In the genomic region with DNA sequence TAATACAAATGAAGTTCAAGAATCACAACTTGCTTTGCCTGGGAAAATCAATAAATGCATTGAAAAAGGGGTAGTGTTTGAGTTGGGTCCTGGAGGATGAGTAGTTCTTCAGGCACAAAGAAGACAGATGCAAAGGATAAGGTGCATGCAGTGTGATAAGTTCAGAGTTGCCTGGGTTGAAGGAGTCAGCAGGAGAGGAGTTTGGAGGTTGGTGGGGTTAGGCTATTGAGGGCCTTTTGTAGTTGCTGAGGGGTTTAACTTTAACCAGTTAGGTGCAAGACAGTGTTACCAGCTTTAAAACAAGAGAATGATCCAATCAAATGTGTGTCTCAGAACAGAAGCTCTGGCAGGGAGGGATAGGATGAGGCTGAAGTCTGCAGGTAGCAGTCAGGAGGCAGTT, we compare ENCODE assay signal across 20 cellular contexts. TPM values are rescaled to one million over a fixed set of nuclear protein-coding genes. Genes with fewer than 3 reads are reported as not detected.
A peak's percentile ranks its signal among the peaks of the same experiment; 100 is the strongest.
DNase-seq lines count a peak whose midpoint lies in the region; ATAC-seq and TF ChIP-seq lines count a peak whose summit lies in the region.
"Had no signal": no experiment of that assay in that cellular context is flagged by ENCODE, and none has a peak within 500 bp of the region (broad histone marks: within the 10 kb centered on the region; RNA-seq: fewer than 3 reads in every experiment).

No MANE protein-coding gene starts in this region.

- H3K9me3 Mint-ChIP-seq in activated naive CD8-positive, alpha-beta T cell treated with anti-CD3 and anti-CD28 coated beads, Interleukin-2, amount 10 ng/mL, durations not matched to agents 7 days and 5 days, result no peaks in the 10 kb centered on the region
- H3K9me3 Mint-ChIP-seq in activated naive CD8-positive, alpha-beta T cell treated with anti-CD3 and anti-CD28 coated beads, Interleukin-2, amount 50 U/mL, for 24 hours, result no peaks in the 10 kb centered on the region
- H3K9me3 Mint-ChIP-seq in WTC11, result no peaks in the 10 kb centered on the region
- H3K9me3 Mint-ChIP-seq: activated T-cell treated with anti-CD3 and anti-CD28 coated beads, Interleukin-2, amount 50 U/mL, for 4 hours; naive B cell had no signal

- H3K27ac ChIP-seq in KOPT-K1 (ENCODE audit: low read depth, low read length, poor library complexity, severe bottlenecking) (peak overlapping the region; percentile 40), coronary artery (no peak overlapping the region)
- H3K27ac ChIP-seq: body of pancreas, epithelial cell of prostate, left lung, RWPE1 had no signal

- H3K27ac Mint-ChIP-seq in activated naive CD8-positive, alpha-beta T cell treated with anti-CD3 and anti-CD28 coated beads, Interleukin-2, amount 10 ng/mL, durations not matched to agents 7 days and 5 days, result peak overlapping the region; percentile 22
- no peak overlapping the region for H3K27ac Mint-ChIP-seq in activated naive CD8-positive, alpha-beta T cell treated with anti-CD3 and anti-CD28 coated beads, Interleukin-2, amount 50 U/mL, for 24 hours
- H3K27ac Mint-ChIP-seq in WTC11, result no peak overlapping the region

- no peak for ATAC-seq in activated naive CD8-positive, alpha-beta T cell treated with anti-CD3 and anti-CD28 coated beads, Interleukin-2, amount 10 ng/mL, durations not matched to agents 7 days and 5 days (ENCODE audit: low read depth)
- no peak for ATAC-seq in activated naive CD8-positive, alpha-beta T cell treated with anti-CD3 and anti-CD28 coated beads, Interleukin-2, amount 50 U/mL, for 24 hours
- ATAC-seq in WTC11, result peak; percentile 46
- ATAC-seq: activated T-cell treated with anti-CD3 and anti-CD28 coated beads, Interleukin-2, amount 50 U/mL, for 4 hours; body of pancreas; left lung had no signal

- POLR2A ChIA-PET in activated naive CD8-positive, alpha-beta T cell treated with anti-CD3 and anti-CD28 coated beads, Interleukin-2, amount 10 ng/mL, durations not matched to agents 7 days and 5 days (lab: Charles Lee), result no interaction called here
- POLR2A ChIA-PET in WTC11 (lab: Charles Lee), result no interaction called here

- CTCF ChIA-PET in WTC11 (lab: Charles Lee), result no interaction called here

- no peaks in the 10 kb centered on the region for H3K36me3 ChIP-seq in KOPT-K1 (ENCODE audit: insufficient read depth, low read length)
- H3K36me3 ChIP-seq: left lung had no signal

- no peaks in the 10 kb centered on the region for H3K9me3 ChIP-seq in KOPT-K1 (ENCODE audit: insufficient read depth, low read length, poor library complexity, severe bottlenecking)
- H3K9me3 ChIP-seq: body of pancreas, left lung had no signal

- DNase-seq in activated naive CD8-positive, alpha-beta T cell treated with anti-CD3 and anti-CD28 coated beads, Interleukin-2, amount 10 ng/mL, durations not matched to agents 7 days and 5 days, result no peak
- no peak for DNase-seq in activated naive CD8-positive, alpha-beta T cell treated with anti-CD3 and anti-CD28 coated beads, Interleukin-2, amount 50 U/mL, for 24 hours
- no peak for DNase-seq in WTC11 (ENCODE audit: low spot score)
- no peak for DNase-seq in stimulated activated naive CD4-positive, alpha-beta T cell (lab: John Stamatoyannopoulos, UW)
- DNase-seq in T-helper 9 cell, result no peak
- no peak for DNase-seq in coronary artery (ENCODE audit: low spot score)
- no peak for DNase-seq in stimulated activated naive CD4-positive, alpha-beta T cell treated with Interleukin-2 at 50 U/mL for 16 hours (lab: John Stamatoyannopoulos, UW)
- DNase-seq: activated T-cell treated with anti-CD3 and anti-CD28 coated beads, Interleukin-2, amount 50 U/mL, for 4 hours; body of pancreas; DMS79; Karpas-422; left lung; naive B cell; NCI-H1694; NCI-H226; NCI-H748 treated with DMSO at 0.1 percent for 48 hours; trophoblast cell had no signal

- peak overlapping the region; percentile 42 for H3K4me3 Mint-ChIP-seq in activated naive CD8-positive, alpha-beta T cell treated with anti-CD3 and anti-CD28 coated beads, Interleukin-2, amount 10 ng/mL, durations not matched to agents 7 days and 5 days
- no peak overlapping the region for H3K4me3 Mint-ChIP-seq in activated naive CD8-positive, alpha-beta T cell treated with anti-CD3 and anti-CD28 coated beads, Interleukin-2, amount 50 U/mL, for 24 hours
- H3K4me3 Mint-ChIP-seq in WTC11, result no peak overlapping the region
- H3K4me3 Mint-ChIP-seq: activated T-cell treated with anti-CD3 and anti-CD28 coated beads, Interleukin-2, amount 50 U/mL, for 4 hours had no signal

- TF ChIP-seq CTCF in WTC11 (IDR thresholded peaks at IDR 0.05), result no peak
- no peak for TF ChIP-seq CTCF in coronary artery (IDR thresholded peaks at IDR 0.05)

- peaks cover 18% of the 10 kb centered on the region for H3K4me1 Mint-ChIP-seq in activated naive CD8-positive, alpha-beta T cell treated with anti-CD3 and anti-CD28 coated beads, Interleukin-2, amount 10 ng/mL, durations not matched to agents 7 days and 5 days
- peaks cover 26% of the 10 kb centered on the region for H3K4me1 Mint-ChIP-seq in activated naive CD8-positive, alpha-beta T cell treated with anti-CD3 and anti-CD28 coated beads, Interleukin-2, amount 50 U/mL, for 24 hours
- peaks cover 46% of the 10 kb centered on the region for H3K4me1 Mint-ChIP-seq in WTC11

- H3K27me3 Mint-ChIP-seq in activated naive CD8-positive, alpha-beta T cell treated with anti-CD3 and anti-CD28 coated beads, Interleukin-2, amount 10 ng/mL, durations not matched to agents 7 days and 5 days, result no peaks in the 10 kb centered on the region
- H3K27me3 Mint-ChIP-seq in activated naive CD8-positive, alpha-beta T cell treated with anti-CD3 and anti-CD28 coated beads, Interleukin-2, amount 50 U/mL, for 24 hours, result no peaks in the 10 kb centered on the region
- no peaks in the 10 kb centered on the region for H3K27me3 Mint-ChIP-seq in WTC11 (ENCODE audit: low read depth)
- H3K27me3 Mint-ChIP-seq: naive B cell had no signal

- peaks cover 5% of the 10 kb centered on the region for H3K36me3 Mint-ChIP-seq in activated naive CD8-positive, alpha-beta T cell treated with anti-CD3 and anti-CD28 coated beads, Interleukin-2, amount 10 ng/mL, durations not matched to agents 7 days and 5 days
- no peaks in the 10 kb centered on the region for H3K36me3 Mint-ChIP-seq in activated naive CD8-positive, alpha-beta T cell treated with anti-CD3 and anti-CD28 coated beads, Interleukin-2, amount 50 U/mL, for 24 hours (ENCODE audit: low read depth)
- no peaks in the 10 kb centered on the region for H3K36me3 Mint-ChIP-seq in WTC11

- H3K4me3 ChIP-seq in coronary artery, result no peak overlapping the region
- H3K4me3 ChIP-seq: body of pancreas, left lung had no signal

TF ChIP-seq in WTC11, 78 proteins besides CTCF, POLR2A, EP300 and RAD21:
- TF ChIP-seq, protein P1, sequence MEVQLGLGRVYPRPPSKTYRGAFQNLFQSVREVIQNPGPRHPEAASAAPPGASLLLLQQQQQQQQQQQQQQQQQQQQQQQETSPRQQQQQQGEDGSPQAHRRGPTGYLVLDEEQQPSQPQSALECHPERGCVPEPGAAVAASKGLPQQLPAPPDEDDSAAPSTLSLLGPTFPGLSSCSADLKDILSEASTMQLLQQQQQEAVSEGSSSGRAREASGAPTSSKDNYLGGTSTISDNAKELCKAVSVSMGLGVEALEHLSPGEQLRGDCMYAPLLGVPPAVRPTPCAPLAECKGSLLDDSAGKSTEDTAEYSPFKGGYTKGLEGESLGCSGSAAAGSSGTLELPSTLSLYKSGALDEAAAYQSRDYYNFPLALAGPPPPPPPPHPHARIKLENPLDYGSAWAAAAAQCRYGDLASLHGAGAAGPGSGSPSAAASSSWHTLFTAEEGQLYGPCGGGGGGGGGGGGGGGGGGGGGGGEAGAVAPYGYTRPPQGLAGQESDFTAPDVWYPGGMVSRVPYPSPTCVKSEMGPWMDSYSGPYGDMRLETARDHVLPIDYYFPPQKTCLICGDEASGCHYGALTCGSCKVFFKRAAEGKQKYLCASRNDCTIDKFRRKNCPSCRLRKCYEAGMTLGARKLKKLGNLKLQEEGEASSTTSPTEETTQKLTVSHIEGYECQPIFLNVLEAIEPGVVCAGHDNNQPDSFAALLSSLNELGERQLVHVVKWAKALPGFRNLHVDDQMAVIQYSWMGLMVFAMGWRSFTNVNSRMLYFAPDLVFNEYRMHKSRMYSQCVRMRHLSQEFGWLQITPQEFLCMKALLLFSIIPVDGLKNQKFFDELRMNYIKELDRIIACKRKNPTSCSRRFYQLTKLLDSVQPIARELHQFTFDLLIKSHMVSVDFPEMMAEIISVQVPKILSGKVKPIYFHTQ (CRISPR knock-in tag; IDR thresholded peaks at IDR 0.05), result no peak
- TF ChIP-seq KAT7 (CRISPR knock-in tag; IDR thresholded peaks at IDR 0.05; ENCODE audit: borderline replicate concordance) (no peak), SOX15 (CRISPR knock-in tag; IDR thresholded peaks at IDR 0.05) (no peak), ZBTB21 (CRISPR knock-in tag; IDR thresholded peaks at IDR 0.05; ENCODE audit: borderline replicate concordance) (no peak), NR1H2 (CRISPR knock-in tag; IDR thresholded peaks at IDR 0.05) (no peak)
- TF ChIP-seq, protein P2, sequence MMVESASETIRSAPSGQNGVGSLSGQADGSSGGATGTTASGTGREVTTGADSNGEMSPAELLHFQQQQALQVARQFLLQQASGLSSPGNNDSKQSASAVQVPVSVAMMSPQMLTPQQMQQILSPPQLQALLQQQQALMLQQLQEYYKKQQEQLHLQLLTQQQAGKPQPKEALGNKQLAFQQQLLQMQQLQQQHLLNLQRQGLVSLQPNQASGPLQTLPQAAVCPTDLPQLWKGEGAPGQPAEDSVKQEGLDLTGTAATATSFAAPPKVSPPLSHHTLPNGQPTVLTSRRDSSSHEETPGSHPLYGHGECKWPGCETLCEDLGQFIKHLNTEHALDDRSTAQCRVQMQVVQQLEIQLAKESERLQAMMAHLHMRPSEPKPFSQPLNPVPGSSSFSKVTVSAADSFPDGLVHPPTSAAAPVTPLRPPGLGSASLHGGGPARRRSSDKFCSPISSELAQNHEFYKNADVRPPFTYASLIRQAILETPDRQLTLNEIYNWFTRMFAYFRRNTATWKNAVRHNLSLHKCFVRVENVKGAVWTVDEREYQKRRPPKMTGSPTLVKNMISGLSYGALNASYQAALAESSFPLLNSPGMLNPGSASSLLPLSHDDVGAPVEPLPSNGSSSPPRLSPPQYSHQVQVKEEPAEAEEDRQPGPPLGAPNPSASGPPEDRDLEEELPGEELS (CRISPR knock-in tag; IDR thresholded peaks at IDR 0.05), result no peak
TF ChIP-seq in WTC11: peak in this region for 0.

RNA-seq across cellular contexts. Expression of a gene that starts 44.3 kb away (rescaled TPM):
- total RNA-seq in activated naive CD8-positive, alpha-beta T cell treated with anti-CD3 and anti-CD28 coated beads, Interleukin-2, amount 10 ng/mL, durations not matched to agents 7 days and 5 days, result 10 to 100 TPM; 30.0 to 38.1 TPM
- 23.8 to 27.0 TPM (median 24.2 TPM) in 3 replicates for total RNA-seq in WTC11 (2021)
